ENCODE assay signal across 8 cellular contexts in genomic region chr17:59893617-59894100, GRCh38. TPM values are rescaled to one million over a fixed set of nuclear protein-coding genes. Genes with fewer than 3 reads are reported as not detected.
DNase-seq lines count a peak whose midpoint lies in the region; ATAC-seq and TF ChIP-seq lines count a peak whose summit lies in the region.

No MANE protein-coding gene starts in this region.

- H3K9ac ChIP-seq in HUES64 (ENCODE audit: low read depth, low read length) (peak overlapping the region; percentile 66), trophoblast cell (ENCODE audit: low read length) (peak overlapping the region; percentile 83)

- peaks cover 8% of the 10 kb centered on the region for H3K79me2 ChIP-seq in trophoblast cell (ENCODE audit: control insufficient read depth, insufficient read depth, low read length, poor library complexity)

- H3K36me3 ChIP-seq in HUES64 (ENCODE audit: insufficient read depth, low read length) (peaks cover 6% of the 10 kb centered on the region), trophoblast cell (ENCODE audit: control insufficient read depth in 1 of 2, insufficient read depth in 2 of 2, low read length in 2 of 2) (peaks cover 0 to 7% of the 10 kb centered on the region in 2 experiments)

- H3K9me3 ChIP-seq in HUES64 (ENCODE audit: insufficient read depth, low read depth, low read length), result no peaks in the 10 kb centered on the region
- H3K9me3 ChIP-seq in trophoblast cell (ENCODE audit: insufficient read depth, low read depth, low read length), result no peaks in the 10 kb centered on the region

- peaks cover 53% of the 10 kb centered on the region for H3K4me1 Mint-ChIP-seq in activated naive CD4-positive, alpha-beta T cell treated with anti-CD3 and anti-CD28 coated beads, Interleukin-2, amount 10 ng/mL, durations not matched to agents 7 days and 5 days
- H3K4me1 Mint-ChIP-seq in glutamatergic neuron (ENCODE audit: low read depth, unreplicated experiment), result peaks cover 5% of the 10 kb centered on the region

- no peak overlapping the region for H4K91ac ChIP-seq in trophoblast cell (ENCODE audit: low read depth, low read length)

- no peak overlapping the region for H3K27ac ChIP-seq in HUES64 (ENCODE audit: low read depth, low read length)
- no peak overlapping the region for H3K27ac ChIP-seq in trophoblast cell (ENCODE audit: low read depth, low read length)

- peak overlapping the region; percentile 99 for H3K4me3 Mint-ChIP-seq in activated naive CD4-positive, alpha-beta T cell treated with anti-CD3 and anti-CD28 coated beads, Interleukin-2, amount 10 ng/mL, durations not matched to agents 7 days and 5 days
- peak overlapping the region; percentile 96 for H3K4me3 Mint-ChIP-seq in glutamatergic neuron (ENCODE audit: unreplicated experiment)

- H3K27me3 ChIP-seq in HUES64 (ENCODE audit: insufficient read depth, low read length) (no peaks in the 10 kb centered on the region), trophoblast cell (ENCODE audit: insufficient read depth, low read length) (no peaks in the 10 kb centered on the region)

- no peak for DNase-seq in activated naive CD4-positive, alpha-beta T cell treated with anti-CD3 and anti-CD28 coated beads, Interleukin-2, amount 10 ng/mL, durations not matched to agents 7 days and 5 days
- no peak for DNase-seq in activated naive CD4-positive, alpha-beta T cell treated with Interleukin-2 at 50 U/mL for 16 hours
- DNase-seq in activated T-cell treated with anti-CD3 and anti-CD28 coated beads for 24 hours (ENCODE audit: low read depth) (peak; percentile 11), glutamatergic neuron (no peak), trophoblast cell (peak in 1 of 2 donors; percentile 45), NCI-H446 treated with DMSO at 0.1 percent for 48 hours (lab: John Stamatoyannopoulos, UW) (no peak)

- CTCF ChIA-PET in activated naive CD4-positive, alpha-beta T cell treated with anti-CD3 and anti-CD28 coated beads, Interleukin-2, amount 10 ng/mL, durations not matched to agents 7 days and 5 days (lab: Charles Lee), result interaction anchor here (0.6 to 1.0 kb wide), 4 partner anchors 19 to 142 kb away, joined by 3 read pairs; no protein-coding TSS in a partner anchor

- H3K4me3 ChIP-seq in HUES64 (ENCODE audit: low read length) (peak overlapping the region; percentile 90), trophoblast cell (ENCODE audit: low read depth, low read length) (peak overlapping the region; percentile 89)

- H2BK12ac ChIP-seq in trophoblast cell (ENCODE audit: low read length), result no peak overlapping the region

- H3K14ac ChIP-seq in trophoblast cell (ENCODE audit: low read length), result peak overlapping the region; percentile 18

- H4K12ac ChIP-seq in trophoblast cell (ENCODE audit: low read depth, low read length), result peak overlapping the region; percentile 29

- TF ChIP-seq CTCF in glutamatergic neuron (IDR thresholded peaks at IDR 0.05; ENCODE audit: partially characterized antibody, unreplicated experiment), result no peak

- no peaks in the 10 kb centered on the region for H3K9me3 Mint-ChIP-seq in activated naive CD4-positive, alpha-beta T cell treated with anti-CD3 and anti-CD28 coated beads, Interleukin-2, amount 10 ng/mL, durations not matched to agents 7 days and 5 days
- H3K9me3 Mint-ChIP-seq in glutamatergic neuron (ENCODE audit: unreplicated experiment), result peaks cover 5% of the 10 kb centered on the region

- H2BK120ac ChIP-seq in trophoblast cell (ENCODE audit: insufficient read depth, low read length, poor library complexity), result peak overlapping the region; percentile 41

- ATAC-seq in HG03342 (IDR thresholded peaks at IDR 0.05; ENCODE audit: unreplicated experiment), result no peak

- peak overlapping the region; percentile 98 for H3K27ac Mint-ChIP-seq in activated naive CD4-positive, alpha-beta T cell treated with anti-CD3 and anti-CD28 coated beads, Interleukin-2, amount 10 ng/mL, durations not matched to agents 7 days and 5 days
- peak overlapping the region; percentile 98 for H3K27ac Mint-ChIP-seq in glutamatergic neuron (ENCODE audit: unreplicated experiment)

- H2BK5ac ChIP-seq in trophoblast cell (ENCODE audit: low read depth, low read length, poor library complexity), result no peak overlapping the region

- peak overlapping the region; percentile 66 for H3K4ac ChIP-seq in trophoblast cell (ENCODE audit: low read depth, low read length)

- 9% methylated on average over 15 of the region's 16 CpGs for WGBS in HUES64
- WGBS in trophoblast cell (ENCODE audit: extremely low coverage, insufficient coverage, insufficient read length), result no CpG with 5 or more reads among the region's 16 CpGs

- peaks cover 3% of the 10 kb centered on the region for H3K27me3 Mint-ChIP-seq in activated naive CD4-positive, alpha-beta T cell treated with anti-CD3 and anti-CD28 coated beads, Interleukin-2, amount 10 ng/mL, durations not matched to agents 7 days and 5 days
- H3K27me3 Mint-ChIP-seq in glutamatergic neuron (ENCODE audit: unreplicated experiment), result peaks cover 13% of the 10 kb centered on the region

- peaks cover 8% of the 10 kb centered on the region for H3K79me1 ChIP-seq in trophoblast cell (ENCODE audit: low read length)

- peak overlapping the region; percentile 55 for H3K18ac ChIP-seq in trophoblast cell (ENCODE audit: low read length)

- H2AK5ac ChIP-seq in trophoblast cell (ENCODE audit: low read length), result no peak overlapping the region

- H3K23ac ChIP-seq in trophoblast cell (ENCODE audit: low read length), result no peak overlapping the region

- H4K8ac ChIP-seq in trophoblast cell (ENCODE audit: low read depth, low read length), result peak overlapping the region; percentile 84

- H2AFZ ChIP-seq in trophoblast cell (ENCODE audit: insufficient read depth, low read length, poor library complexity), result peak overlapping the region; percentile 38

- H3K4me1 ChIP-seq in HUES64 (ENCODE audit: insufficient read depth, low read length), result peaks cover 10% of the 10 kb centered on the region; the same call in 1 of the 2 replicates
- peaks cover 0 to 2% of the 10 kb centered on the region in 2 experiments for H3K4me1 ChIP-seq in trophoblast cell (ENCODE audit: control insufficient read depth in 1 of 2, insufficient read depth in 2 of 2, low read length in 2 of 2)

- peaks cover 19% of the 10 kb centered on the region for H3K36me3 Mint-ChIP-seq in activated naive CD4-positive, alpha-beta T cell treated with anti-CD3 and anti-CD28 coated beads, Interleukin-2, amount 10 ng/mL, durations not matched to agents 7 days and 5 days
- H3K36me3 Mint-ChIP-seq in glutamatergic neuron (ENCODE audit: unreplicated experiment), result no peaks in the 10 kb centered on the region

- peak overlapping the region; percentile 92 for H3K4me2 ChIP-seq in trophoblast cell (ENCODE audit: low read length)

RNA-seq across cellular contexts. Expression of gene RPS6KB1, which starts 0.7 kb away (rescaled TPM):
- polyA plus RNA-seq in HUES64 (2013, experiment 1 of 2), result 13.2 TPM
- 14.6 TPM for polyA plus RNA-seq in HUES64 (2013, experiment 2 of 2)
- 45.0 TPM for total RNA-seq in glutamatergic neuron (ENCODE audit: unreplicated experiment)
- 20.7 and 27.6 TPM in 2 replicates for polyA plus RNA-seq in trophoblast cell (2013)

RNA-seq across cellular contexts. Expression of gene TUBD1, which starts 0.9 kb away (rescaled TPM):
- polyA plus RNA-seq in HUES64 (2013, experiment 1 of 2), result 15.5 TPM
- 12.6 TPM for polyA plus RNA-seq in HUES64 (2013, experiment 2 of 2)
- total RNA-seq in glutamatergic neuron (ENCODE audit: unreplicated experiment), result 9.7 TPM
- 12.0 and 13.0 TPM in 2 replicates for polyA plus RNA-seq in trophoblast cell (2013)
